Comparison of ENCODE assay signal across 6 cellular contexts in genomic region chr17:48625502-48626201, GRCh38. TPM values are rescaled to one million over a fixed set of nuclear protein-coding genes. Genes with fewer than 3 reads are reported as not detected.
DNase-seq lines count a peak whose midpoint lies in the region; ATAC-seq and TF ChIP-seq lines count a peak whose summit lies in the region.

No MANE protein-coding gene starts in this region.

- H3K4me1 Mint-ChIP-seq in stimulated activated naive CD8-positive, alpha-beta T cell treated with anti-CD3 and anti-CD28 coated beads, Interleukin-15, amount 100 ng/mL, for 72 hours = peaks cover 20% of the 10 kb centered on the region

- H3K27me3 ChIP-seq in SJCRH30 = peaks cover 12% of the 10 kb centered on the region
- peaks cover 100% of the 10 kb centered on the region for H3K27me3 ChIP-seq in gastroesophageal sphincter

- TF ChIP-seq POLR2A in gastroesophageal sphincter (IDR thresholded peaks at IDR 0.05) = no peak

- no peaks in the 10 kb centered on the region for H3K36me3 ChIP-seq in SJCRH30
- no peaks in the 10 kb centered on the region for H3K36me3 ChIP-seq in gastroesophageal sphincter

- H3K27me3 Mint-ChIP-seq in stimulated activated naive CD8-positive, alpha-beta T cell treated with anti-CD3 and anti-CD28 coated beads, Interleukin-15, amount 100 ng/mL, for 72 hours = peaks cover 94% of the 10 kb centered on the region

- H3K4me1 ChIP-seq in SJCRH30 = no peaks in the 10 kb centered on the region; the same call in 1 of the 2 replicates
- H3K4me1 ChIP-seq in gastroesophageal sphincter = peaks cover 0 to 26% (median 23%) of the 10 kb centered on the region in 3 donors

- H3K27ac ChIP-seq in SJCRH30 (no peak overlapping the region), gastroesophageal sphincter (no peak overlapping the region)

- peak overlapping the region; percentile 84 to 100 for H3K27ac Mint-ChIP-seq in stimulated activated naive CD8-positive, alpha-beta T cell treated with anti-CD3 and anti-CD28 coated beads, Interleukin-15, amount 100 ng/mL, for 72 hours

- H3K4me3 ChIP-seq in GM12864 (ENCODE audit: low read depth, low read length) (peak overlapping the region; percentile 47), SJCRH30 (peak overlapping the region; percentile 59), gastroesophageal sphincter (peak overlapping the region in 1 of 2 donors; percentile 41)

- TF ChIP-seq CTCF in GM12864 (IDR thresholded peaks at IDR 0.05; ENCODE audit: low read depth, low read length, missing control alignments) (no peak), gastroesophageal sphincter (IDR thresholded peaks at IDR 0.05) (no peak)

- WGBS in gastroesophageal sphincter (ENCODE audit: low coverage in 1 of 2), 2 donors = 1% methylated on average over 13 to 23 of the region's 63 CpGs

- peak; percentile 42 for ATAC-seq in gastroesophageal sphincter
- peak; percentile 65 for ATAC-seq in stimulated activated naive CD8-positive, alpha-beta T cell treated with anti-CD3 and anti-CD28 coated beads, Interleukin-15, amount 100 ng/mL, for 72 hours
- ATAC-seq in GM19351 (IDR thresholded peaks at IDR 0.05; ENCODE audit: unreplicated experiment) = no peak

- no peaks in the 10 kb centered on the region for H3K9me3 Mint-ChIP-seq in stimulated activated naive CD8-positive, alpha-beta T cell treated with anti-CD3 and anti-CD28 coated beads, Interleukin-15, amount 100 ng/mL, for 72 hours

- TF ChIP-seq EP300 in gastroesophageal sphincter (IDR thresholded peaks at IDR 0.05) = no peak

- no peak for DNase-seq in GM12864 (ENCODE audit: low read depth)
- DNase-seq in SJCRH30 = peak; percentile 30 to 53
- DNase-seq in stimulated activated naive CD8-positive, alpha-beta T cell treated with anti-CD3 and anti-CD28 coated beads, Interleukin-15, amount 100 ng/mL, for 72 hours = peak; percentile 61 to 63
- DNase-seq in G401 (ENCODE audit: low spot score) = no peak

- in situ Hi-C loops in G401 (cut with HindIII; ENCODE audit: low sequenced_read_pairs) = no loop called here

- H3K9me3 ChIP-seq in SJCRH30 (replicated peaks) = no peaks in the 10 kb centered on the region
- no peaks in the 10 kb centered on the region for H3K9me3 ChIP-seq in gastroesophageal sphincter

- H3K4me3 Mint-ChIP-seq in stimulated activated naive CD8-positive, alpha-beta T cell treated with anti-CD3 and anti-CD28 coated beads, Interleukin-15, amount 100 ng/mL, for 72 hours = peak overlapping the region; percentile 88 to 90

RNA-seq across cellular contexts. Expression of gene HOXB9, which starts 0.5 kb away (rescaled TPM):
- total RNA-seq in SJCRH30 (2014; rRNA removed; shearing (Covaris generic)) = 2.5 and 4.0 TPM in 2 replicates
- not detected for total RNA-seq in gastroesophageal sphincter
- 1.8 and 4.1 TPM in 2 replicates for total RNA-seq in G401 (2014; rRNA removed; shearing (Covaris generic))

RNA-seq across cellular contexts. Expression of gene HOXB8, which starts 10.6 kb away (rescaled TPM):
- total RNA-seq in SJCRH30 (2014; rRNA removed; shearing (Covaris generic)) = 0.13 and 0.38 TPM in 2 replicates
- 1 to 10 TPM in 1 of 4 donors, under 1 TPM in 1, not detected in 2; 0.27 to 3.9 TPM for total RNA-seq in gastroesophageal sphincter
- total RNA-seq in G401 (2014; rRNA removed; shearing (Covaris generic)) = 0.10 TPM in 1 of 2 replicates, not detected in the other

RNA-seq across cellular contexts. Expression of gene HOXB7, which starts 14.8 kb away (rescaled TPM):
- 18.8 and 23.1 TPM in 2 replicates for total RNA-seq in SJCRH30 (2014; rRNA removed; shearing (Covaris generic))
- total RNA-seq in gastroesophageal sphincter = 1 to 10 TPM in 3 of 4 donors, under 1 TPM in 1; 0.78 to 8.9 (median 3.0) TPM
- total RNA-seq in G401 (2014; rRNA removed; shearing (Covaris generic)) = 9.1 and 12.8 TPM in 2 replicates

RNA-seq across cellular contexts. Expression of gene HOXB6, which starts 20.9 kb away (rescaled TPM):
- 6.2 and 7.5 TPM in 2 replicates for total RNA-seq in SJCRH30 (2014; rRNA removed; shearing (Covaris generic))
- total RNA-seq in gastroesophageal sphincter = 10 to 100 TPM in 1 of 4 donors, 1 to 10 TPM in 3; 4.9 to 40.1 (median 5.1) TPM
- 0.92 and 2.0 TPM in 2 replicates for total RNA-seq in G401 (2014; rRNA removed; shearing (Covaris generic))

RNA-seq across cellular contexts. Expression of gene HOXB5, which starts 32.1 kb away (rescaled TPM):
- total RNA-seq in SJCRH30 (2014; rRNA removed; shearing (Covaris generic)) = 0.51 and 0.61 TPM in 2 replicates
- total RNA-seq in gastroesophageal sphincter = 1 to 10 TPM in 3 of 4 donors, under 1 TPM in 1; 0.27 to 2.7 (median 1.4) TPM
- 1.7 TPM in 1 of 2 replicates, not detected in the other for total RNA-seq in G401 (2014; rRNA removed; shearing (Covaris generic))

Comparison
In these comparisons a context has a peak if more than half of its experiments do, and no peak if none do; other contexts are left out.
1. DNase-seq: peak in SJCRH30 (2 of 2) and stimulated activated naive CD8-positive, alpha-beta T cell treated with anti-CD3 and anti-CD28 coated beads, Interleukin-15, amount 100 ng/mL, for 72 hours (2 of 2); none in GM12864 (single experiment) and G401 (single experiment).